24 cellular contexts compared by ENCODE assay signal in the genomic region with DNA sequence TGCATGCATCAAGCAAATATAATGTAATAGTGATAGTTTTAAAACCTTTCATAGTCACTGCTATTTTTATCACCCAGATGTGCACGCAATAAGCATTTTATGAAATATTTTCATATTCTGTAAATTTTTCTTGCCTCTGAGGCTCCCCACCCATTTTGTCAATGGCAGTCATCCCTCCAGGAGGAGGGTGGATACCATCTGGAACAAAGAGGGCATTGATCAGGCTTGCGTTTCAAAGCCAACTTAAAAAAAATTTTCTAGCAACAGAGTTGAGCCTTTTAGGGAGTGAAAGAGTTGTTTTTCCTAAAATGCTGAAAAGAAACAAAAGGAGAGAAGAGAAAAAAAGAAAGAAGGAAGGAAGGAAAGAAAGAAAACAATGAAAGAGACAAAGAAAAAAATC.
"Had no signal": no experiment of that assay in that cellular context is flagged by ENCODE, and none has a peak within 500 bp of the region (broad histone marks: within the 10 kb centered on the region; RNA-seq: fewer than 3 reads in every experiment).

No MANE protein-coding gene starts in this region.

- H3K4me3 ChIP-seq: sigmoid colon, thoracic aorta had no signal

- H3K27ac ChIP-seq: sigmoid colon, thoracic aorta had no signal

- FAIRE-seq: astrocyte, urothelium cell line had no signal

- H3K36me3 ChIP-seq: sigmoid colon, thoracic aorta had no signal

- ATAC-seq: esophagus mucosa; left colon; naive thymus-derived CD4-positive, alpha-beta T cell; stimulated activated effector memory CD8-positive, alpha-beta T cell treated with anti-CD3 and anti-CD28 coated beads, Interleukin-12 subunit alpha, Interleukin-12 subunit beta, amount 100 ng/mL, for 72 hours had no signal

- H3K27me3 ChIP-seq: sigmoid colon had no signal

- DNase-seq: activated CD4-positive, alpha-beta T cell treated with anti-CD3 and anti-CD28 coated beads for 4 hours; activated CD4-positive, alpha-beta T cell treated with anti-CD3 and anti-CD28 coated beads, Interleukin-2, amount 50 U/mL, for 48 hours; activated CD4-positive, CD25-positive, alpha-beta regulatory T cell; activated CD8-positive, alpha-beta memory T cell treated with anti-CD3 and anti-CD28 coated beads, Interleukin-2, amount 50 U/mL, for 48 hours; activated gamma-delta T cell treated with Interleukin-2 at 50 U/mL for 16 hours; activated naive CD4-positive, alpha-beta T cell treated with anti-CD3 and anti-CD28 coated beads, Interleukin-2, amount 50 U/mL, for 16 hours; activated T-cell treated with anti-CD3 and anti-CD28 coated beads, Interleukin-2, amount 50 U/mL, for 24 hours; amniotic stem cell; central memory CD4-positive, alpha-beta T cell; endodermal cell; foreskin fibroblast; islet precursor cell; left colon; midbrain; naive thymus-derived CD4-positive, alpha-beta T cell; sigmoid colon; small intestine; stimulated activated CD4-positive, alpha-beta T cell treated with anti-CD3 and anti-CD28 coated beads, Interleukin-4, amount 100 ng/mL, for 24 hours; trophoblast cell had no signal

- H3K9me3 ChIP-seq: sigmoid colon, thoracic aorta had no signal
